ENCODE assay signal across 25 cellular contexts in the genomic region with DNA sequence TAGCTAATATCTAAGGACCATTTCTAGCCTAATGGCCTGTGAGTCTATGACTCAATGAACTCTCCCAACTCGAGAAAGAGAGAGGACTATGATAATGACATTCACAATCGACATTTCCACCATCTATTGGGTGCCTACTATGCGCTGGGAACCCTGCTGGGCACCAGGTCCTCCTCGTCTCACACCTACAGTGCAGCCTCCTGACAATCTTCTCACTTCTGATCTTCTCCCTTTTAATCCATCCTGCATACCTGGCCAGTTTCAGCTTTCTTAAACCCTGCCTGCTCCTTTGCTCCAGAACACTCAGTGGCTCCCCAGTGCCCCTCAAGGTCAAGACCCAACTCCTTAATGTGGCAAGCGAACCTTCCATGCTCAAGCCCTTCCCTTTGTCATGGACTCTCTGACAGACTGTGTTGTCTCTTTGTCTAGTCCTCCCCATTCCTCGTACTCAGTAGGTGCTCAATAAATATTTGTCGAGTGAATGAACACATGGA. TPM values are rescaled to one million over a fixed set of nuclear protein-coding genes. Genes with fewer than 3 reads are reported as not detected.
DNase-seq lines count a peak whose midpoint lies in the region; ATAC-seq, FAIRE-seq and TF ChIP-seq lines count a peak whose summit lies in the region.
"Had no signal": no experiment of that assay in that cellular context is flagged by ENCODE, and none has a peak within 500 bp of the region (broad histone marks: within the 10 kb centered on the region; RNA-seq: fewer than 3 reads in every experiment).

No MANE protein-coding gene starts in this region.

- ATAC-seq in K562 = no peak
- ATAC-seq in right lobe of liver = no peak
- no peak for ATAC-seq in HG03432 (IDR thresholded peaks at IDR 0.05; ENCODE audit: unreplicated experiment)
- ATAC-seq: A549 had no signal

- H3K27me3 ChIP-seq in K562 (ENCODE audit: control insufficient read depth in 2 of 2, insufficient read depth in 2 of 2, low read length in 2 of 2) (peaks cover 13 to 23% of the 10 kb centered on the region in 2 experiments; a peak in 3 of 5 replicates), endodermal cell (ENCODE audit: control insufficient read depth, insufficient read depth, low read length, poor library complexity, severe bottlenecking) (peaks cover 14% of the 10 kb centered on the region), right lobe of liver (no peaks in the 10 kb centered on the region), spleen (replicated peaks in 1 of 7) (peaks cover 3 to 53% (median 22%) of the 10 kb centered on the region in 7 donors)

- TF ChIP-seq EP300 in K562 (IDR thresholded peaks at IDR 0.05; ENCODE audit: low read length) = no peak

- no peak for TF ChIP-seq RAD21 in K562 (CRISPR knock-in tag; conservative IDR thresholded peaks at IDR 0.05 in 1 of 2, IDR thresholded peaks at IDR 0.05 in 1 of 2)

- no peak overlapping the region for H3K4me2 ChIP-seq in K562 (ENCODE audit: insufficient read depth, low read length)
- H3K4me2 ChIP-seq: A549; BLaER1 treated with 17β-estradiol and CSF1 and Interleukin-3, amounts not matched to agents 10 nM and 100 nM had no signal

- no peak overlapping the region for H3K27ac Mint-ChIP-seq in endodermal cell
- H3K27ac Mint-ChIP-seq: CD14-positive monocyte; CD4-positive, alpha-beta T cell had no signal

- WGBS in K562 (ENCODE audit: insufficient coverage, low coverage, missing lambda C conversion rate) = 0% methylated on average over 7 of the region's 7 CpGs
- 77 to 78% methylated on average over 4 to 7 of the region's 7 CpGs for WGBS in endodermal cell (ENCODE audit: insufficient coverage in 1 of 2, insufficient read length in 1 of 2), 2 experiments
- 76% methylated on average over 5 of the region's 7 CpGs for WGBS in right lobe of liver (ENCODE audit: insufficient coverage, low coverage, low lambda C conversion rate, missing lambda C conversion rate)
- WGBS in spleen, 5 donors = 73 to 81% (median 76%) methylated on average over 7 of the region's 7 CpGs

- no peaks in the 10 kb centered on the region for H3K9me3 Mint-ChIP-seq in endodermal cell
- H3K9me3 Mint-ChIP-seq: CD4-positive, alpha-beta T cell had no signal

- CTCF ChIA-PET in K562 (lab: Yijun Ruan, JAX; ENCODE audit: low intra/inter-chr PET ratio) = no interaction called here

- no peak for DNase-seq in K562 (ENCODE audit: extremely low read depth in 1 of 4, low spot score in 3 of 4)
- peak; percentile 63 for DNase-seq in endodermal cell
- no peak for DNase-seq in right lobe of liver
- DNase-seq in spleen = peak; percentile 20
- DNase-seq in NCI-H1694 (lab: John Stamatoyannopoulos, UW) = no peak
- no peak for DNase-seq in pons (ENCODE audit: low spot score)
- DNase-seq: 8988T; ACHN; AML-193; BE2C; Calu3; CD4-positive, alpha-beta T cell; COR-L47; DMS53; DMS79 treated with DMSO at 0.1 percent for 48 hours; GF-D8; GOT3; H7; HCEC 1CT had no signal

- in situ Hi-C loops in K562 (cut with MboI) = no loop called here

- H3K4me1 ChIP-seq in K562 (replicated peaks in 1 of 2; ENCODE audit: control insufficient read depth in 2 of 2, insufficient read depth in 2 of 2, low read length in 2 of 2) (peaks cover 0 to 6% of the 10 kb centered on the region in 2 experiments; a peak in 1 of 5 replicates), endodermal cell (ENCODE audit: control insufficient read depth, insufficient read depth, low read length) (no peaks in the 10 kb centered on the region), right lobe of liver (peaks cover 0 to 38% (median 19%) of the 10 kb centered on the region in 4 donors), spleen (peaks cover 0 to 16% (median 6%) of the 10 kb centered on the region in 6 donors)
- H3K4me1 ChIP-seq: BE2C had no signal

- no peaks in the 10 kb centered on the region for H3K36me3 Mint-ChIP-seq in endodermal cell (ENCODE audit: low read depth)

- H3K4me3 ChIP-seq in K562 (no peak overlapping the region), endodermal cell (ENCODE audit: low read length) (no peak overlapping the region), right lobe of liver (no peak overlapping the region), spleen (no peak overlapping the region)
- H3K4me3 ChIP-seq: A549; BLaER1 treated with 17β-estradiol and CSF1 and Interleukin-3, amounts not matched to agents 10 nM and 100 nM had no signal

- no peak overlapping the region for H2AFZ ChIP-seq in K562 (ENCODE audit: low read depth, low read length)

- H4K20me1 ChIP-seq in K562 (replicated peaks; ENCODE audit: control insufficient read depth, insufficient read depth, low read length) = peaks cover 23% of the 10 kb centered on the region; the same call in 1 of the 2 replicates

- H3K79me2 ChIP-seq in K562 (ENCODE audit: control insufficient read depth, insufficient read depth, low read length) = no peaks in the 10 kb centered on the region

- TF ChIP-seq POLR2A in K562 (conservative IDR thresholded peaks at IDR 0.05) (no peak), right lobe of liver (IDR thresholded peaks at IDR 0.05) (no peak), spleen (IDR thresholded peaks at IDR 0.05) (no peak)

- H3K27ac ChIP-seq in K562 (ENCODE audit: extremely low read depth, low read depth, low read length) = no peak overlapping the region
- no peak overlapping the region for H3K27ac ChIP-seq in endodermal cell (ENCODE audit: low read depth, low read length)
- H3K27ac ChIP-seq in right lobe of liver = peak overlapping the region in 2 of 3 donors; percentile 90 to 91
- no peak overlapping the region for H3K27ac ChIP-seq in spleen
- H3K27ac ChIP-seq: A549; BLaER1 treated with 17β-estradiol and CSF1 and Interleukin-3, amounts not matched to agents 10 nM and 100 nM had no signal

- FAIRE-seq in K562 (lab: Jason Lieb, UNC) = no peak
- FAIRE-seq: A549, GM12891 had no signal

- no TSS peak for BruUV-seq in K562 (replicated peaks; lab: Mats Ljungman, UMichigan)

- no peak overlapping the region for H3K4me3 Mint-ChIP-seq in endodermal cell
- H3K4me3 Mint-ChIP-seq: CD14-positive monocyte; CD4-positive, alpha-beta T cell had no signal

- peaks cover 25% of the 10 kb centered on the region for H3K27me3 Mint-ChIP-seq in endodermal cell (ENCODE audit: insufficient read depth)

- peaks cover 32% of the 10 kb centered on the region for H3K4me1 Mint-ChIP-seq in endodermal cell

- no peaks in the 10 kb centered on the region for H3K9me3 ChIP-seq in K562 (replicated peaks; ENCODE audit: control insufficient read depth, insufficient read depth, low read depth, low read length)
- H3K9me3 ChIP-seq in endodermal cell (ENCODE audit: control insufficient read depth, low read length) = no peaks in the 10 kb centered on the region
- H3K9me3 ChIP-seq in right lobe of liver = no peaks in the 10 kb centered on the region
- H3K9me3 ChIP-seq in spleen = no peaks in the 10 kb centered on the region
- H3K9me3 ChIP-seq: A549; BE2C; BLaER1 treated with 17β-estradiol and CSF1 and Interleukin-3, amounts not matched to agents 10 nM and 100 nM had no signal

- H3K9me1 ChIP-seq in K562 (ENCODE audit: control insufficient read depth, insufficient read depth, low read length) = no peaks in the 10 kb centered on the region

- TF ChIP-seq CTCF in K562 (IDR thresholded peaks at IDR 0.05 in 2 of 3, conservative IDR thresholded peaks at IDR 0.05 in 1 of 3; ENCODE audit: insufficient read depth in 2 of 3, low read depth in 1 of 3, low read length in 3 of 3) (no peak), endodermal cell (conservative IDR thresholded peaks at IDR 0.05) (no peak), right lobe of liver (IDR thresholded peaks at IDR 0.05) (no peak), spleen (IDR thresholded peaks at IDR 0.05 in 8 of 11, conservative IDR thresholded peaks at IDR 0.05 in 3 of 11) (no peak)

- no peaks in the 10 kb centered on the region for H3K36me3 ChIP-seq in K562 (ENCODE audit: control insufficient read depth, insufficient read depth, low read length)
- H3K36me3 ChIP-seq in endodermal cell (ENCODE audit: control insufficient read depth, insufficient read depth, low read length) = no peaks in the 10 kb centered on the region
- H3K36me3 ChIP-seq in right lobe of liver = no peaks in the 10 kb centered on the region
- no peaks in the 10 kb centered on the region for H3K36me3 ChIP-seq in spleen
- H3K36me3 ChIP-seq: BE2C; BLaER1 treated with 17β-estradiol and CSF1 and Interleukin-3, amounts not matched to agents 10 nM and 100 nM had no signal

- POLR2A ChIA-PET in K562 (lab: Yijun Ruan, JAX) = interaction anchor here (0.8 kb wide), 1 partner anchor 9 kb away, joined by 3 read pairs; no protein-coding TSS in a partner anchor

- intact Hi-C loops in K562 (cut with micrococcal nuclease) (loop anchor here (10.0 kb wide), 1 partner anchor 234 kb away; no protein-coding TSS in a partner anchor), right lobe of liver (cut with DNase I) (no loop called here), spleen (cut with DNase I; ENCODE audit: low total_unique reads) (no loop called here)

- H3K9ac ChIP-seq in K562 (ENCODE audit: insufficient read depth in 1 of 2, low read depth in 2 of 2, low read length in 2 of 2) (no peak overlapping the region), endodermal cell (ENCODE audit: extremely low read depth, low read length, poor library complexity, severe bottlenecking) (no peak overlapping the region)
- H3K9ac ChIP-seq: BLaER1 treated with 17β-estradiol and CSF1 and Interleukin-3, amounts not matched to agents 10 nM and 100 nM had no signal

RNA-seq across cellular contexts. Expression of gene SLC6A1, which starts 3.5 kb away (rescaled TPM):
- not detected in 2 replicates for total RNA-seq in K562 (2011; cell fraction: chromatin; rRNA removed; ENCODE audit: low replicate concordance)
- not detected in 2 replicates for total RNA-seq in K562 (2011; cell fraction: nucleolus; rRNA removed)
- total RNA-seq in K562 (2011; cell fraction: nucleoplasm; rRNA removed) = not detected in 2 replicates
- total RNA-seq in K562 (2014; rRNA removed) = not detected in 2 replicates
- total RNA-seq in K562 (2014; rRNA removed; fragmentation: Illumina TruSeq; extraction: Trizol) = not detected in 2 replicates
- total RNA-seq in K562 (2015; rRNA removed; fragmentation: Illumina TruSeq; extraction: Trizol) = not detected in 2 replicates
- not detected in 2 replicates for total RNA-seq in K562 (2021)
- polyA plus RNA-seq in K562 (2011; rRNA removed) = not detected in 2 replicates
- polyA plus RNA-seq in K562 (2011; cell fraction: cytosol; rRNA removed) = not detected in 2 replicates
- polyA plus RNA-seq in K562 (2011; cell fraction: nucleus; rRNA removed) = not detected in 2 replicates
- polyA plus RNA-seq in K562 (2012) = 0.01 TPM in 1 of 2 replicates, not detected in the other
- polyA plus RNA-seq in K562 (2014; fragmentation: Illumina TruSeq; extraction: Trizol) = not detected in 2 replicates
- not detected for polyA plus RNA-seq in K562 (2014; fragmentation: Nextera tagmentation; extraction: Ambion mirVana)
- not detected in 2 replicates for polyA plus RNA-seq in K562 (2014; rRNA removed)
- not detected in 2 replicates for polyA minus RNA-seq in K562 (2011; rRNA and poly(A)+ RNA removed)
- polyA minus RNA-seq in K562 (2011; cell fraction: cytosol; rRNA and poly(A)+ RNA removed) = not detected in 2 replicates
- not detected in 2 replicates for polyA minus RNA-seq in K562 (2011; cell fraction: nucleus; rRNA and poly(A)+ RNA removed)
- 1 to 10 TPM in 1 of 2 donors, under 1 TPM in 1; 0.42 to 3.6 TPM for total RNA-seq in endodermal cell
- polyA plus RNA-seq in endodermal cell (2013, experiment 1 of 2) = 2.8 TPM
- polyA plus RNA-seq in endodermal cell (2013, experiment 2 of 2) = 2.5 TPM
- total RNA-seq in right lobe of liver = 10 to 100 TPM; 14.5 to 70.1 (median 37.3) TPM
- total RNA-seq in spleen = 1 to 10 TPM in 5 of 7 donors, under 1 TPM in 2; 0.20 to 3.0 (median 1.2) TPM
- under 1 TPM; 0.11 to 0.45 (median 0.13) TPM for polyA plus RNA-seq in spleen
- total RNA-seq: Calu3; CD4-positive, alpha-beta T cell; G401 had no signal
- polyA plus RNA-seq: A549, CD14-positive monocyte had no signal

Comparison
In these comparisons a context has a peak if more than half of its experiments do, and no peak if none do; other contexts are left out.
1. DNase-seq: peak in endodermal cell (single experiment) and spleen (single experiment); none in K562 (0 of 4), right lobe of liver (0 of 3), NCI-H1694 (single experiment) and pons (single experiment).
2. H3K27ac ChIP-seq: peak in right lobe of liver (2 of 3); none in K562 (single experiment), endodermal cell (single experiment) and spleen (0 of 8).